8 cellular contexts compared by ENCODE assay signal in the genomic region with DNA sequence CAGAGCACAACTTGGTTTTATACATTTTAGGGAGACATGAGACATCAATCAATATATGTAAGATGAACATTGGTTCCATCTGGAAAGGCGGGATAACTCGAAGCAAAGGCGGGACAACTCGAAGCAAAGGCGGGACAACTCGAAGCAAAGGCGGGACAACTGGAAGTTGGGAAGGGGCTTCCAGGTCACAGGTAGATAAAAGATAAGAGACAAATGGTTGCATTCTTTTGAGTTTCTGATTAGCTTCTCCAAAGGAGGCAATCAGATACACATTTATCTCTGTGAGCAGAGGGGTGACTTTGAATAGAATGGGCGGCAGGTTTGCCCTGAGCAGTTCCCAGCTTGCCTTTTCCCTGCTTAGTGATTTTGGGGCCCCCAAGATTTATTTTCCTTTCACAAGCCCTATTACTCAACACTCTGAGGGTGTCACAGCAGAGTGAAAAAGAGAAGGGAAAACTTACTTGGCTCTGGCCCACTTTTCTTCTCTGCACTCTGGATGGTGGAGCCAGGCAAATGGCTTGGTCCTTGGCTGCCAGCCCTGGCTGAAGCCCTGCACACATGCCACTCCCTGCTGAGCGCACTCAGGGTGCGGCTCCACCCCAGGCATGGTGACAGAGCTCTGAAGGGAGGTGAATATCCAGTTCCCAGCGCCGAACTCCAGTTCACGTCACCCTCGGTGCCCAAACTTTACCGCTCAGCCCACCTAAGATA. TPM values are rescaled to one million over a fixed set of nuclear protein-coding genes. Genes with fewer than 3 reads are reported as not detected.
DNase-seq lines count a peak whose midpoint lies in the region; ATAC-seq, FAIRE-seq and TF ChIP-seq lines count a peak whose summit lies in the region.

No MANE protein-coding gene starts in this region.

- H3K4me3 ChIP-seq in right cardiac atrium (ENCODE audit: low read length) = no peak overlapping the region

- no peak for DNase-seq in HTR-8/SVneo (ENCODE audit: insufficient read length, low spot score)
- peak in 37 of 58 donors; percentile 1 to 50 (median 16) for DNase-seq in anterior cingulate cortex (lab: John Stamatoyannopoulos, UW)
- DNase-seq in right cardiac atrium = peak; percentile 87 to 94 (median 94)
- DNase-seq in superior temporal gyrus (ENCODE audit: extremely low spot score) = no peak
- no peak for DNase-seq in CD1c-positive myeloid dendritic cell (ENCODE audit: extremely low spot score)
- no peak for DNase-seq in GM13976 (ENCODE audit: low spot score)
- no peak for DNase-seq in NCI-H187 (lab: John Stamatoyannopoulos, UW)

- H3K27ac Mint-ChIP-seq in stimulated activated memory B cell treated with anti-CD40 and anti-IgM and Interleukin-4, amounts not matched to agents 10 μg/mL and 1 μg/mL and 100 μg/mL, for 72 hours = no peak overlapping the region

- intact Hi-C loops in right cardiac atrium (cut with DNase I) = no loop called here

- 70% methylated on average over 15 of the region's 15 CpGs for WGBS in right cardiac atrium

- no peaks in the 10 kb centered on the region for H3K9me3 ChIP-seq in right cardiac atrium (ENCODE audit: control insufficient read depth, low read length)

- no peak overlapping the region for H3K4me3 Mint-ChIP-seq in stimulated activated memory B cell treated with anti-CD40 and anti-IgM and Interleukin-4, amounts not matched to agents 10 μg/mL and 1 μg/mL and 100 μg/mL, for 72 hours

- H3K9me3 Mint-ChIP-seq in stimulated activated memory B cell treated with anti-CD40 and anti-IgM and Interleukin-4, amounts not matched to agents 10 μg/mL and 1 μg/mL and 100 μg/mL, for 72 hours = no peaks in the 10 kb centered on the region

- H3K4me1 Mint-ChIP-seq in stimulated activated memory B cell treated with anti-CD40 and anti-IgM and Interleukin-4, amounts not matched to agents 10 μg/mL and 1 μg/mL and 100 μg/mL, for 72 hours = no peaks in the 10 kb centered on the region

- H3K27me3 Mint-ChIP-seq in stimulated activated memory B cell treated with anti-CD40 and anti-IgM and Interleukin-4, amounts not matched to agents 10 μg/mL and 1 μg/mL and 100 μg/mL, for 72 hours = no peaks in the 10 kb centered on the region

- in situ Hi-C loops in GM13976 (cut with MboI; ENCODE audit: low sequenced_read_pairs, unreplicated experiment) = no loop called here

- H3K27ac ChIP-seq in right cardiac atrium (ENCODE audit: low read length) = peak overlapping the region; percentile 28

- H3K36me3 Mint-ChIP-seq in stimulated activated memory B cell treated with anti-CD40 and anti-IgM and Interleukin-4, amounts not matched to agents 10 μg/mL and 1 μg/mL and 100 μg/mL, for 72 hours = no peaks in the 10 kb centered on the region

- peak; percentile 71 for FAIRE-seq in HTR-8/SVneo (lab: Jason Lieb, UNC)

- TF ChIP-seq CTCF in GM13976 (IDR thresholded peaks at IDR 0.05; ENCODE audit: borderline replicate concordance, control extremely low read depth, extremely low read depth, insufficient read depth, missing control alignments) = no peak

- H3K4me1 ChIP-seq in right cardiac atrium (ENCODE audit: control insufficient read depth, insufficient read depth, low read length) = peaks cover 13% of the 10 kb centered on the region

- H3K27me3 ChIP-seq in right cardiac atrium (ENCODE audit: control insufficient read depth, insufficient read depth) = no peaks in the 10 kb centered on the region

- peak; percentile 97 for ATAC-seq in right cardiac atrium
- ATAC-seq in stimulated activated memory B cell treated with anti-CD40 and anti-IgM and Interleukin-4, amounts not matched to agents 10 μg/mL and 1 μg/mL and 100 μg/mL, for 72 hours = peak; percentile 35

RNA-seq across cellular contexts. Expression of gene PARD3, which starts 46.7 kb away (rescaled TPM):
- 10 to 100 TPM; 27.3 to 40.3 (median 29.7) TPM for total RNA-seq in right cardiac atrium
- polyA plus RNA-seq in right cardiac atrium = 10.5 TPM

Comparison
In these comparisons a context has a peak if more than half of its experiments do, and no peak if none do; other contexts are left out.
1. DNase-seq: peak in anterior cingulate cortex (37 of 58) and right cardiac atrium (3 of 3); none in HTR-8/SVneo (single experiment), superior temporal gyrus (single experiment), CD1c-positive myeloid dendritic cell (single experiment), GM13976 (single experiment) and NCI-H187 (0 of 2).